ENCODE assay signal across 8 cellular contexts in the genomic region with DNA sequence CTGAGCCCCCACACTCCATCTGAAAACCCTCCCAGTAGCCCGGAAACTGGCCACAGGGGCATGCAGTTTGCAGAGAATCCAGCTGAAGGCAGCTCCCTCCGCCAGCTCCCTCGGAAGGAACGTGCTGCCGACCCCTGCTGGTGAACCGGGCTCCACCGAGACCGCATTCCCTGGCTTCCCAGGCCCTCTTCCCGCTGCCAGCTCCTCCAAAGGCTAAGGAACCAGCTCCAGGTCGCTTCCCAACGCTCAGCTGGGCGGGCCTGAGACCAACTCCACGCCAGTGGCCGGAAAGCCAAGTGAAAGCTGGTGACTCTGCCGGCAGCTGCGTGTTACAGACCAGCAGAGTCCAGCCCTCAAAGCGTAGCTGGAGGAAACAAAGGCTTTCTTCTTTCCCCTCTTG. TPM values are rescaled to one million over a fixed set of nuclear protein-coding genes. Genes with fewer than 3 reads are reported as not detected.
A peak's percentile ranks its signal among the peaks of the same experiment; 100 is the strongest.
DNase-seq lines count a peak whose midpoint lies in the region; ATAC-seq and TF ChIP-seq lines count a peak whose summit lies in the region.

No MANE protein-coding gene starts in this region.

- 6 to 9% methylated on average over 12 to 17 of the region's 17 CpGs for WGBS in GM23248 (ENCODE audit: low coverage in 1 of 2, low lambda C conversion rate in 2 of 2, missing lambda C conversion rate in 2 of 2), 2 experiments
- WGBS in sigmoid colon, 2 donors = 69 to 79% methylated on average over 17 of the region's 17 CpGs

- H3K4me1 ChIP-seq in GM23248 (ENCODE audit: insufficient read depth) (peaks cover 3% of the 10 kb centered on the region; the same call in 1 of the 2 replicates), sigmoid colon (peaks cover 0 to 25% (median 23%) of the 10 kb centered on the region in 4 donors)

- in situ Hi-C loops in GM23248 (cut with MboI) = no loop called here

- H3K36me3 ChIP-seq in GM23248 (ENCODE audit: low read depth) = no peaks in the 10 kb centered on the region
- peaks cover 0 to 5% (median 1%) of the 10 kb centered on the region in 4 donors for H3K36me3 ChIP-seq in sigmoid colon

- no peaks in the 10 kb centered on the region for H3K9me2 ChIP-seq in GM23248 (ENCODE audit: insufficient read depth)

- H3K4me2 ChIP-seq in GM23248 (ENCODE audit: unreplicated experiment) = peak overlapping the region; percentile 62

- H3K9me3 ChIP-seq in GM23248 (ENCODE audit: low read depth) = no peaks in the 10 kb centered on the region
- no peaks in the 10 kb centered on the region for H3K9me3 ChIP-seq in sigmoid colon

- DNase-seq in GM23248 (peak; percentile 90), caudate nucleus (lab: John Stamatoyannopoulos, UW) (peak in 57 of 61 donors; percentile 22 to 86 (median 57)), iPS-NIHi11 (ENCODE audit: low spot score) (peak; percentile 86), sigmoid colon (peak; percentile 94), GM19240 (ENCODE audit: insufficient read length, low spot score) (no peak)

- TF ChIP-seq EP300 in sigmoid colon (IDR thresholded peaks at IDR 0.05) = no peak

- peak overlapping the region; percentile 89 for H3K27ac ChIP-seq in GM23248
- peak overlapping the region; percentile 76 for H3K27ac ChIP-seq in caudate nucleus (ENCODE audit: low read depth, low read length)
- H3K27ac ChIP-seq in sigmoid colon = peak overlapping the region; percentile 74 to 87 (median 80)

- peak overlapping the region; percentile 55 for H2AFZ ChIP-seq in GM23248

- 0 out of 2 replicates have a peak, but pooled peaks cover 18% of the 10 kb centered on the region for H3K79me2 ChIP-seq in GM23248 (ENCODE audit: insufficient read depth)

- no peaks in the 10 kb centered on the region for H3F3A ChIP-seq in GM23248 (ENCODE audit: insufficient read depth)

- ATAC-seq in HG02571 (IDR thresholded peaks at IDR 0.05; ENCODE audit: unreplicated experiment) (no peak), GM21423 (IDR thresholded peaks at IDR 0.05; ENCODE audit: unreplicated experiment) (no peak), HG03571 (IDR thresholded peaks at IDR 0.05; ENCODE audit: unreplicated experiment) (no peak)

- H3K9ac ChIP-seq in GM23248 = peak overlapping the region; percentile 75

- TF ChIP-seq CTCF in sigmoid colon (IDR thresholded peaks at IDR 0.05) = peak; percentile 62 to 81 (median 70)

- no peaks in the 10 kb centered on the region for H3K27me3 ChIP-seq in GM23248 (replicated peaks; ENCODE audit: insufficient read depth)
- no peaks in the 10 kb centered on the region for H3K27me3 ChIP-seq in sigmoid colon

- H3K4me3 ChIP-seq in GM23248 = peak overlapping the region; percentile 59
- H3K4me3 ChIP-seq in sigmoid colon = peak overlapping the region in 3 of 4 donors; percentile 12 to 32 (median 27)

- intact Hi-C loops in sigmoid colon (cut with DNase I) = loop anchor here (1.0 kb wide), 1 partner anchor 36 kb away; no protein-coding TSS in a partner anchor

- no peak for TF ChIP-seq POLR2A in sigmoid colon (IDR thresholded peaks at IDR 0.05)

- H4K20me1 ChIP-seq in GM23248 (ENCODE audit: insufficient read depth) = no peaks in the 10 kb centered on the region

RNA-seq across cellular contexts. Expression of a gene that starts 35.8 kb away (rescaled TPM):
- total RNA-seq in GM23248 (2014; rRNA removed; shearing (Covaris generic)) = 3.4 and 6.7 TPM in 2 replicates
- polyA plus RNA-seq in GM23248 (2016; fragmentation: Nextera tagmentation; extraction: Ambion mirVana) (5.6 and 6.7 TPM in 2 replicates), sigmoid colon (1 to 10 TPM; 3.5 to 4.2 (median 3.9) TPM)
- 10 to 100 TPM in 2 of 4 donors, 1 to 10 TPM in 2; 4.6 to 15.8 (median 8.1) TPM for total RNA-seq in sigmoid colon

RNA-seq across cellular contexts. Expression of a gene that starts 36.3 kb away (rescaled TPM):
- 24.7 and 32.2 TPM in 2 replicates for total RNA-seq in GM23248 (2014; rRNA removed; shearing (Covaris generic))
- polyA plus RNA-seq in GM23248 (2016; fragmentation: Nextera tagmentation; extraction: Ambion mirVana) (49.9 and 52.4 TPM in 2 replicates), sigmoid colon (100 to 1,000 TPM in 1 of 3 donors, 10 to 100 TPM in 2; 35.5 to 231 (median 99.7) TPM)
- 10 to 100 TPM; 21.6 to 28.2 (median 25.0) TPM for total RNA-seq in sigmoid colon
